8 cellular contexts compared by ENCODE assay signal in genomic region chr6:87066449-87067288, GRCh38. TPM values are rescaled to one million over a fixed set of nuclear protein-coding genes. Genes with fewer than 3 reads are reported as not detected.
DNase-seq lines count a peak whose midpoint lies in the region; ATAC-seq and TF ChIP-seq lines count a peak whose summit lies in the region.

No MANE protein-coding gene starts in this region.

- H3K36me3 ChIP-seq in Caco-2 (ENCODE audit: control insufficient read depth, insufficient read depth, low read length): no peaks in the 10 kb centered on the region; the same call in 1 of the 2 replicates
- H3K36me3 ChIP-seq in ovary: no peaks in the 10 kb centered on the region

- H3K36me3 Mint-ChIP-seq in Caco-2 (ENCODE audit: insufficient read depth, unreplicated experiment) (no peaks in the 10 kb centered on the region), H9 (ENCODE audit: insufficient read depth in 1 of 3, low read depth in 3 of 3) (no peaks in the 10 kb centered on the region), WTC11 (no peaks in the 10 kb centered on the region)

- no peak overlapping the region for H3K23ac ChIP-seq in H9 (ENCODE audit: insufficient read length, low read depth, low read length)

- no peak overlapping the region for H4K91ac ChIP-seq in H9 (ENCODE audit: insufficient read length, low read depth, low read length)

- H3K79me2 ChIP-seq in H9 (ENCODE audit: insufficient read depth, low read length): no peaks in the 10 kb centered on the region

- peaks cover 14% of the 10 kb centered on the region for H3K4me1 ChIP-seq in Caco-2
- no peaks in the 10 kb centered on the region for H3K4me1 ChIP-seq in H9 (ENCODE audit: insufficient read depth, low read length)
- H3K4me1 ChIP-seq in ovary (ENCODE audit: insufficient read depth): no peaks in the 10 kb centered on the region

- H2BK20ac ChIP-seq in H9 (ENCODE audit: low read depth, low read length, poor library complexity, severe bottlenecking): no peak overlapping the region

- H3K4me3 Mint-ChIP-seq in Caco-2 (ENCODE audit: unreplicated experiment) (peak overlapping the region; percentile 69), H9 (peak overlapping the region in 1 of 2 experiments; percentile 13; a peak in 1 of 5 replicates), WTC11 (peak overlapping the region; percentile 17; the same call in 1 of the 2 replicates)

- H3K4ac ChIP-seq in H9 (ENCODE audit: low read depth, low read length): no peak overlapping the region

- no peaks in the 10 kb centered on the region for H3K79me1 ChIP-seq in H9 (ENCODE audit: insufficient read depth, low read depth, low read length, poor library complexity, severe bottlenecking)

- no peak overlapping the region for H2AK5ac ChIP-seq in H9 (ENCODE audit: insufficient read length, low read length)

- H4K8ac ChIP-seq in H9 (replicated peaks; ENCODE audit: insufficient read length, low read depth, low read length): no peak overlapping the region

- no peak overlapping the region for H3K18ac ChIP-seq in H9 (ENCODE audit: insufficient read length, low read depth, low read length)

- H3K27me3 Mint-ChIP-seq in Caco-2 (ENCODE audit: insufficient read depth, unreplicated experiment) (no peaks in the 10 kb centered on the region), H9 (ENCODE audit: low read depth) (peaks cover 2% of the 10 kb centered on the region; the same call in 1 of the 2 replicates), WTC11 (ENCODE audit: low read depth) (no peaks in the 10 kb centered on the region; the same call in 1 of the 2 replicates)

- H3K4me1 Mint-ChIP-seq in Caco-2 (ENCODE audit: low read depth, unreplicated experiment): peaks cover 26% of the 10 kb centered on the region
- H3K4me1 Mint-ChIP-seq in H9: peaks cover 9 to 14% of the 10 kb centered on the region in 2 experiments
- peaks cover 12% of the 10 kb centered on the region for H3K4me1 Mint-ChIP-seq in WTC11

- H3K14ac ChIP-seq in H9 (ENCODE audit: insufficient read depth, low read length): no peak overlapping the region

- H2AFZ ChIP-seq in H9 (ENCODE audit: low read length): peak overlapping the region; percentile 82

- H3K9ac ChIP-seq in H9 (ENCODE audit: extremely low read depth, insufficient read length, low read length): no peak overlapping the region

- H3K27me3 ChIP-seq in Caco-2 (replicated peaks; ENCODE audit: control insufficient read depth, insufficient read depth, low read length) (no peaks in the 10 kb centered on the region), H9 (ENCODE audit: insufficient read depth, low read length) (no peaks in the 10 kb centered on the region), ovary (no peaks in the 10 kb centered on the region)

- TF ChIP-seq CTCF in Caco-2 (IDR thresholded peaks at IDR 0.05; ENCODE audit: insufficient read depth in 1 of 2, low read depth in 1 of 2, low read length in 1 of 2, severe bottlenecking in 1 of 2, unreplicated experiment in 1 of 2) (peak; percentile 33 to 53), H9 (conservative IDR thresholded peaks at IDR 0.05) (peak; percentile 84), WTC11 (IDR thresholded peaks at IDR 0.05) (peak; percentile 48; the same call in 1 of the 2 replicates), ovary (IDR thresholded peaks at IDR 0.05) (peak; percentile 14 to 32 (median 18))

- H3K27ac ChIP-seq in H9 (ENCODE audit: insufficient read length, low read depth, low read length) (no peak overlapping the region), ovary (no peak overlapping the region)

- ATAC-seq in WTC11: no peak; the same call in 1 of the 2 replicates
- no peak for ATAC-seq in GM18858 (IDR thresholded peaks at IDR 0.05; ENCODE audit: unreplicated experiment)

- H3K9me3 Mint-ChIP-seq in Caco-2 (ENCODE audit: unreplicated experiment) (peaks cover 9% of the 10 kb centered on the region), H9 (no peaks in the 10 kb centered on the region), WTC11 (no peaks in the 10 kb centered on the region)

- H3K27ac Mint-ChIP-seq in Caco-2 (ENCODE audit: unreplicated experiment): no peak overlapping the region
- no peak overlapping the region for H3K27ac Mint-ChIP-seq in H9
- H3K27ac Mint-ChIP-seq in WTC11: no peak overlapping the region

- peak; percentile 44 to 51 for DNase-seq in Caco-2
- DNase-seq in H9: no peak
- DNase-seq in NCI-H2171 (lab: John Stamatoyannopoulos, UW): peak; percentile 53
- DNase-seq in WTC11 (ENCODE audit: low spot score): peak; percentile 14
- peak; percentile 75 for DNase-seq in fibroblast of peridontal ligament (ENCODE audit: extremely low read depth)
- DNase-seq in ovary: peak; percentile 32 to 56 (median 37)
- DNase-seq in T1000 (lab: John Stamatoyannopoulos, UW): no peak

- H2BK5ac ChIP-seq in H9 (ENCODE audit: insufficient read length, low read length): no peak overlapping the region

- no CpG with 5 or more reads among the region's 7 CpGs for WGBS in H9 (ENCODE audit: extremely low coverage, insufficient read length, low lambda C conversion rate)
- 17 to 23% (median 18%) methylated on average over 7 of the region's 7 CpGs for WGBS in ovary, 3 donors

- CTCF ChIA-PET in Caco-2 (lab: Charles Lee) (interaction anchor here (0.6 to 2.3 kb wide), 17 partner anchors 21 to 1426 kb away, joined by 3 to 15 read pairs (median 4); no protein-coding TSS in a partner anchor), WTC11 (lab: Charles Lee) (interaction anchor here (0.6 to 2.7 kb wide), 32 partner anchors 9 to 1687 kb away, joined by 3 to 60 read pairs (median 3); partner anchors contain the start of gene GJB7)

- TF ChIP-seq POLR2A in ovary (IDR thresholded peaks at IDR 0.05): no peak

- POLR2A ChIA-PET in Caco-2 (lab: Charles Lee) (interaction anchor here (0.7 kb wide), 1 partner anchor 47 kb away, joined by 3 read pairs; no protein-coding TSS in a partner anchor), WTC11 (lab: Charles Lee) (no interaction called here)

- no peak overlapping the region for H2BK12ac ChIP-seq in H9 (ENCODE audit: insufficient read length, low read depth, low read length)

- BruUV-seq in Caco-2 (replicated peaks; lab: Mats Ljungman, UMichigan): no TSS peak

- intact Hi-C loops in Caco-2 (cut with micrococcal nuclease; ENCODE audit: unreplicated experiment) (loop anchor here (1.0 to 10.0 kb wide), 5 partner anchors 72 to 408 kb away; partner anchors contain the start of gene SLC35A1), ovary (cut with DNase I) (no loop called here)

- H3K4me2 ChIP-seq in H9 (ENCODE audit: insufficient read depth, insufficient read length, low read length): no peak overlapping the region

- H3K4me3 ChIP-seq in Caco-2 (ENCODE audit: low read depth, low read length): peak overlapping the region; percentile 15; the same call in 1 of the 2 replicates
- H3K4me3 ChIP-seq in ovary: no peak overlapping the region

- no peak overlapping the region for H3T11ph ChIP-seq in H9 (ENCODE audit: low read length)

- no peaks in the 10 kb centered on the region for H3K23me2 ChIP-seq in H9 (ENCODE audit: insufficient read length, low read depth, low read length, poor library complexity, severe bottlenecking)

- no peak overlapping the region for H2BK120ac ChIP-seq in H9 (ENCODE audit: low read depth, low read length, poor library complexity, severe bottlenecking)

- H4K5ac ChIP-seq in H9 (ENCODE audit: insufficient read length, low read depth, low read length): no peak overlapping the region

- no peaks in the 10 kb centered on the region for H4K20me1 ChIP-seq in H9 (ENCODE audit: control insufficient read depth, insufficient read depth, insufficient read length)

- no peak overlapping the region for H2BK15ac ChIP-seq in H9 (ENCODE audit: low read depth, low read length)

- no peak for TF ChIP-seq EP300 in ovary (IDR thresholded peaks at IDR 0.05)

- no peak overlapping the region for H3K56ac ChIP-seq in H9 (ENCODE audit: insufficient read length, low read depth, low read length)

- H3K9me3 ChIP-seq in Caco-2 (no peaks in the 10 kb centered on the region), H9 (ENCODE audit: control insufficient read depth, low read depth, low read length) (no peaks in the 10 kb centered on the region), ovary (no peaks in the 10 kb centered on the region)

TF ChIP-seq in WTC11, 78 proteins besides CTCF, POLR2A, EP300 and RAD21:
- TF ChIP-seq RELA (CRISPR knock-in tag; IDR thresholded peaks at IDR 0.05; ENCODE audit: borderline replicate concordance): no peak

RNA-seq across cellular contexts. Expression of gene CGA, which starts 28.2 kb away (rescaled TPM):
- total RNA-seq in Caco-2 (2022): not detected in 2 replicates
- total RNA-seq in H9 (2021): not detected in 2 replicates
- not detected in 3 replicates for total RNA-seq in WTC11 (2021)
- total RNA-seq in ovary: not detected
- polyA plus RNA-seq in ovary: not detected

Comparison
In these comparisons a context has a peak if more than half of its experiments do, and no peak if none do; other contexts are left out.
1. DNase-seq: peak in Caco-2 (2 of 2), NCI-H2171 (single experiment), WTC11 (single experiment), fibroblast of peridontal ligament (single experiment) and ovary (5 of 5); none in H9 (single experiment) and T1000 (single experiment).
2. CTCF ChIP-seq: peak in every context shown above with its lines; median percentile 84 in H9; 48 in WTC11; 43 in Caco-2; 18 in ovary.